In genomic region chr21:38126677-38127271, GRCh38 we compare ENCODE assay signal across 8 cellular contexts.
A peak's percentile ranks its signal among the peaks of the same experiment; 100 is the strongest.
DNase-seq lines count a peak whose midpoint lies in the region; ATAC-seq, FAIRE-seq and TF ChIP-seq lines count a peak whose summit lies in the region.

No MANE protein-coding gene starts in this region.

- peaks cover 0 to 1% of the 10 kb centered on the region in 2 donors for H3K4me1 ChIP-seq in aorta (ENCODE audit: control insufficient read depth in 1 of 2, insufficient read depth in 2 of 2, low read length in 2 of 2)

- H3K27ac Mint-ChIP-seq in osteocyte (ENCODE audit: unreplicated experiment) = no peak overlapping the region

- WGBS in aorta, 2 donors = 32 to 33% methylated on average over 8 of the region's 8 CpGs

- H3K4me3 Mint-ChIP-seq in osteocyte (ENCODE audit: unreplicated experiment) = no peak overlapping the region

- ATAC-seq in aorta (ENCODE audit: low FRiP score) (peak; percentile 68), HG02642 (IDR thresholded peaks at IDR 0.05; ENCODE audit: poor library complexity, unreplicated experiment) (no peak)

- no peaks in the 10 kb centered on the region for H3K9me3 ChIP-seq in aorta (ENCODE audit: control insufficient read depth, low read length)

- no peak for FAIRE-seq in D721Med (lab: Jason Lieb, UNC)

- H3K27me3 Mint-ChIP-seq in osteocyte (ENCODE audit: unreplicated experiment) = peaks cover 51% of the 10 kb centered on the region

- peak; percentile 24 for DNase-seq in D721Med (ENCODE audit: insufficient read length, low spot score)
- peak; percentile 42 for DNase-seq in HT1080 (ENCODE audit: low read depth)
- peak; percentile 6 to 45 for DNase-seq in NOMO-1 (lab: John Stamatoyannopoulos, UW; ENCODE audit: unreplicated experiment in 2 of 2)
- peak; percentile 41 for DNase-seq in activated T-cell treated with anti-CD3 and anti-CD28 coated beads for 24 hours (ENCODE audit: low read depth)
- peak; percentile 35 for DNase-seq in fibroblast of the aortic adventitia (ENCODE audit: low read depth)
- no peak for DNase-seq in osteocyte (ENCODE audit: extremely low spot score, unreplicated experiment)
- DNase-seq in aorta = peak; percentile 60 to 82

- H3K4me3 ChIP-seq in fibroblast of the aortic adventitia (ENCODE audit: low read depth, low read length) (no peak overlapping the region), aorta (ENCODE audit: low read length in 2 of 2) (no peak overlapping the region)

- H3K27me3 ChIP-seq in aorta (ENCODE audit: control insufficient read depth in 1 of 2, insufficient read depth in 2 of 2, low read length in 1 of 2) = no peaks in the 10 kb centered on the region

- no peaks in the 10 kb centered on the region for H3K36me3 Mint-ChIP-seq in osteocyte (ENCODE audit: unreplicated experiment)

- peak; percentile 50 for TF ChIP-seq CTCF in D721Med (IDR thresholded peaks at IDR 0.05; ENCODE audit: insufficient read depth, missing control alignments)
- peak; percentile 85 for TF ChIP-seq CTCF in fibroblast of the aortic adventitia (IDR thresholded peaks at IDR 0.05; ENCODE audit: insufficient read depth, low read length)
- peak; percentile 82 for TF ChIP-seq CTCF in osteocyte (IDR thresholded peaks at IDR 0.05)

- no peak overlapping the region for H3K27ac ChIP-seq in aorta (ENCODE audit: low read depth in 1 of 2, low read length in 2 of 2)

- no peaks in the 10 kb centered on the region for H3K36me3 ChIP-seq in aorta (ENCODE audit: control insufficient read depth in 1 of 2, insufficient read depth in 2 of 2, low read length in 1 of 2)

- no peaks in the 10 kb centered on the region for H3K9me3 Mint-ChIP-seq in osteocyte (ENCODE audit: unreplicated experiment)

- intact Hi-C loops in aorta (cut with DNase I) = loop anchor here (2.0 to 5.0 kb wide), 2 partner anchors 414 to 424 kb away; no protein-coding TSS in a partner anchor

- no peaks in the 10 kb centered on the region for H3K4me1 Mint-ChIP-seq in osteocyte (ENCODE audit: unreplicated experiment)
